ENCODE assay signal across 1 cellular context in the genomic region with DNA sequence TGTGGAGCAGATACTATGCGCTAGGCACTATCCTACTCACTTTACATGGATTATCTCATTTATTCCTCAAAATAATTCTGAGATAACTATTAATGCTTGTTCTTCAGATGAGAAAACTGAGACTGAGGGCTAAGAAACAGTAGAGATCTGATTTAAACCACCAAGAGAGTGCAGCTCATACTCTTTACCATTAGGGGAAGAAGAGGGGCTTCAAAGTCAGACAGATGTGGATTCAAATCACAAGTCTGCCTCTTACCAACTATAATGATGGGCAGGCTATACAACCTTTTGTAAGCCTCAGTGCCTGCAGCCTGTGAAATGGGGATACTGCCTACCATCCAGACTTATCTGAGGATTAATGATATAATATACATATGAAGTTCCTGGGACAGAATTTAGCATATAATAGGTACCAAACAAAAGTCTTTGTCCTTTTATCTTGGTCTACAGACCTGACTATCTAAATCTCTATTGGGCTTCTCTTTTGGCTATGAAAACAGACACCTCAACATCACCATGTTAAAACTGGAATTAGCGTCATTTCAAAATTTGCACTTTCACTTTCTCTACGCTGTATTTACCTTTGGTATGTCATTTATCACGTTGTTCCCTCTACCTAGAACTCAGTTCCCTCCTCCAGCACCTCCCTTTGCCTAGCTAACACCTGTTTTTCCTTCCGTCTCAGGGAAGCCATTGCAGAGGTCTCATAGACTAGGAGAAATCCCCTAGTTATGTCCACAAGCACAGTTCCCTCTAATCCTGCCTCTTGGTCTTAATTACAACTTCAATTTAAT.
TF ChIP-seq lines count a peak whose summit lies in the region.

No MANE protein-coding gene starts in this region.

TF ChIP-seq in GM23338, 12 proteins besides CTCF, POLR2A, EP300 and RAD21:
- TF ChIP-seq CREB1 (CRISPR knock-in tag; IDR thresholded peaks at IDR 0.05; ENCODE audit: low read depth) (no peak), ZNF114 (CRISPR knock-in tag; IDR thresholded peaks at IDR 0.05) (no peak), STAT1 (IDR thresholded peaks at IDR 0.05; ENCODE audit: unreplicated experiment) (no peak), NANOG (IDR thresholded peaks at IDR 0.05; ENCODE audit: borderline replicate concordance) (no peak), ZNF462 (CRISPR knock-in tag; IDR thresholded peaks at IDR 0.05) (no peak), EZH2phosphoT487 (IDR thresholded peaks at IDR 0.05; ENCODE audit: unreplicated experiment) (no peak), ZNF331 (CRISPR knock-in tag; IDR thresholded peaks at IDR 0.05; ENCODE audit: low read depth) (no peak), JUNB (IDR thresholded peaks at IDR 0.05; ENCODE audit: unreplicated experiment) (no peak), REST (IDR thresholded peaks at IDR 0.05; ENCODE audit: unreplicated experiment) (no peak), POLR2AphosphoS5 (IDR thresholded peaks at IDR 0.05; ENCODE audit: low read depth) (no peak), EZH2 (IDR thresholded peaks at IDR 0.05; ENCODE audit: low read depth, unreplicated experiment) (no peak)
- TF ChIP-seq, protein P1, sequence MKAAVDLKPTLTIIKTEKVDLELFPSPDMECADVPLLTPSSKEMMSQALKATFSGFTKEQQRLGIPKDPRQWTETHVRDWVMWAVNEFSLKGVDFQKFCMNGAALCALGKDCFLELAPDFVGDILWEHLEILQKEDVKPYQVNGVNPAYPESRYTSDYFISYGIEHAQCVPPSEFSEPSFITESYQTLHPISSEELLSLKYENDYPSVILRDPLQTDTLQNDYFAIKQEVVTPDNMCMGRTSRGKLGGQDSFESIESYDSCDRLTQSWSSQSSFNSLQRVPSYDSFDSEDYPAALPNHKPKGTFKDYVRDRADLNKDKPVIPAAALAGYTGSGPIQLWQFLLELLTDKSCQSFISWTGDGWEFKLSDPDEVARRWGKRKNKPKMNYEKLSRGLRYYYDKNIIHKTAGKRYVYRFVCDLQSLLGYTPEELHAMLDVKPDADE (IDR thresholded peaks at IDR 0.05): no peak
